16 cellular contexts compared by ENCODE assay signal in the genomic region with DNA sequence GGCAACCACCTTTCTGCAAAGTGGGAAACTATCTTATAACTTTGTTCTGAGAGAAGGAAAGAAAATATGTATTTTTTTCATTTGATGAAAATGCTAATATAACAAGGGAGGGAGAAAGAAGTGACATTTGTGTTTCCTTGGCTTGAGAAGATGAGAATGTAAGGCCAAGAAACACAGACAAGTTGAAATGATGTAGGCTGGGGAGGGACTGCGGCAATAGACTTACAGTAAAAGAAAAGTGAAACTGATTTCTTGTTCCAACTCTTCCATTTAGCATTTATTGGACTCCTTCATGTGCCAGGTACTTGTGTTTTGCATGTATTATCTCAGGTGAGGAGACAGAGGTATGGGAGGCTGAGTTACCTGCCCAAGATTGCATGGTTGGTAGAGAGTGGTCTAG.
DNase-seq lines count a peak whose midpoint lies in the region; ATAC-seq and TF ChIP-seq lines count a peak whose summit lies in the region.
"Had no signal": no experiment of that assay in that cellular context is flagged by ENCODE, and none has a peak within 500 bp of the region (broad histone marks: within the 10 kb centered on the region; RNA-seq: fewer than 3 reads in every experiment).

No MANE protein-coding gene starts in this region.

- no peaks in the 10 kb centered on the region for H3K9me3 ChIP-seq in SU-DHL-6 (ENCODE audit: insufficient read depth, low read length)
- no peaks in the 10 kb centered on the region for H3K9me3 ChIP-seq in subcutaneous abdominal adipose tissue (ENCODE audit: control insufficient read depth in 5 of 5, low read length in 5 of 5)
- no peaks in the 10 kb centered on the region for H3K9me3 ChIP-seq in PC-9 (ENCODE audit: insufficient read depth, low read depth)

- peaks cover 5% of the 10 kb centered on the region; the same call in 1 of the 2 replicates for H4K20me1 ChIP-seq in SU-DHL-6 (ENCODE audit: low read depth, low read length)
- H4K20me1 ChIP-seq in PC-9 (ENCODE audit: insufficient read depth) = no peaks in the 10 kb centered on the region; the same call in 1 of the 2 replicates

- H3K36me3 ChIP-seq in SU-DHL-6 (ENCODE audit: low read length) = no peaks in the 10 kb centered on the region
- H3K36me3 ChIP-seq in subcutaneous abdominal adipose tissue (ENCODE audit: control insufficient read depth in 5 of 5, insufficient read depth in 5 of 5, low read length in 5 of 5) = no peaks in the 10 kb centered on the region
- H3K36me3 ChIP-seq in PC-9 (ENCODE audit: low read depth) = no peaks in the 10 kb centered on the region

- H3K79me2 ChIP-seq in SU-DHL-6 (ENCODE audit: insufficient read depth, low read length) (peaks cover 43% of the 10 kb centered on the region), PC-9 (ENCODE audit: low read depth) (no peaks in the 10 kb centered on the region)

- no peaks in the 10 kb centered on the region for H3K27me3 ChIP-seq in SU-DHL-6 (ENCODE audit: low read length)
- no peaks in the 10 kb centered on the region for H3K27me3 ChIP-seq in subcutaneous abdominal adipose tissue (ENCODE audit: control insufficient read depth in 5 of 5, insufficient read depth in 4 of 5, low read length in 5 of 5)
- H3K27me3 ChIP-seq in PC-9 (ENCODE audit: insufficient read depth, low read depth) = no peaks in the 10 kb centered on the region

- H3K27ac Mint-ChIP-seq in activated T-cell treated with anti-CD3 and anti-CD28 coated beads, Interleukin-2, amount 50 U/mL, for 72 hours = peak overlapping the region; percentile 77
- no peak overlapping the region for H3K27ac Mint-ChIP-seq in central memory CD8-positive, alpha-beta T cell (ENCODE audit: low read depth)
- H3K27ac Mint-ChIP-seq: endodermal cell had no signal

- H3K9me2 ChIP-seq in SU-DHL-6 (replicated peaks; ENCODE audit: insufficient read depth, low read length) (no peaks in the 10 kb centered on the region), PC-9 (ENCODE audit: insufficient read depth) (no peaks in the 10 kb centered on the region)

- POLR2A ChIA-PET in PC-9 (lab: Charles Lee; ENCODE audit: unreplicated experiment) = no interaction called here

- no peaks in the 10 kb centered on the region for H3K9me3 Mint-ChIP-seq in activated T-cell treated with anti-CD3 and anti-CD28 coated beads, Interleukin-2, amount 50 U/mL, for 72 hours
- H3K9me3 Mint-ChIP-seq in central memory CD8-positive, alpha-beta T cell = no peaks in the 10 kb centered on the region
- H3K9me3 Mint-ChIP-seq: endodermal cell, naive B cell had no signal

- H3K4me3 Mint-ChIP-seq in activated T-cell treated with anti-CD3 and anti-CD28 coated beads, Interleukin-2, amount 50 U/mL, for 72 hours = peak overlapping the region; percentile 75 to 81
- peak overlapping the region; percentile 41 for H3K4me3 Mint-ChIP-seq in central memory CD8-positive, alpha-beta T cell
- H3K4me3 Mint-ChIP-seq: endodermal cell had no signal

- no peak for TF ChIP-seq CTCF in SU-DHL-6 (IDR thresholded peaks at IDR 0.05; ENCODE audit: insufficient read depth, low read length, poor library complexity, severe bottlenecking)
- no peak for TF ChIP-seq CTCF in PC-9 (conservative IDR thresholded peaks at IDR 0.05)

- H3F3A ChIP-seq in SU-DHL-6 (ENCODE audit: insufficient read depth) (peaks cover 27% of the 10 kb centered on the region), PC-9 (ENCODE audit: insufficient read depth, low read depth) (no peaks in the 10 kb centered on the region)

- H2AFZ ChIP-seq in SU-DHL-6 (ENCODE audit: low read depth, low read length, severe bottlenecking) = no peak overlapping the region
- no peak overlapping the region for H2AFZ ChIP-seq in PC-9

- H3K4me3 ChIP-seq in SU-DHL-6 (ENCODE audit: insufficient read depth, low read length, poor library complexity, severe bottlenecking) (no peak overlapping the region), subcutaneous abdominal adipose tissue (ENCODE audit: low read depth in 1 of 5, low read length in 5 of 5) (peak overlapping the region in 2 of 5 donors; percentile 56 to 59), PC-9 (no peak overlapping the region)

- H3K36me3 Mint-ChIP-seq in activated T-cell treated with anti-CD3 and anti-CD28 coated beads, Interleukin-2, amount 50 U/mL, for 72 hours (ENCODE audit: insufficient read depth in 2 of 2) = no peaks in the 10 kb centered on the region
- no peaks in the 10 kb centered on the region for H3K36me3 Mint-ChIP-seq in central memory CD8-positive, alpha-beta T cell (ENCODE audit: insufficient read depth)
- H3K36me3 Mint-ChIP-seq: naive B cell had no signal

- H3K9ac ChIP-seq in SU-DHL-6 (ENCODE audit: low read length) = no peak overlapping the region
- H3K9ac ChIP-seq in subcutaneous abdominal adipose tissue (ENCODE audit: low read length in 5 of 5) = peak overlapping the region in 1 of 5 donors; percentile 25

- no peak overlapping the region for H3K27ac ChIP-seq in SU-DHL-6 (ENCODE audit: low read depth, low read length)
- peak overlapping the region; percentile 25 for H3K27ac ChIP-seq in subcutaneous abdominal adipose tissue (ENCODE audit: low read depth, low read length)
- no peak overlapping the region for H3K27ac ChIP-seq in PC-9
- H3K27ac ChIP-seq: RWPE1 had no signal

- no peaks in the 10 kb centered on the region for H3K27me3 Mint-ChIP-seq in activated T-cell treated with anti-CD3 and anti-CD28 coated beads, Interleukin-2, amount 50 U/mL, for 72 hours (ENCODE audit: low read depth)
- H3K27me3 Mint-ChIP-seq in central memory CD8-positive, alpha-beta T cell = no peaks in the 10 kb centered on the region

- peaks cover 48% of the 10 kb centered on the region for H3K4me1 Mint-ChIP-seq in activated T-cell treated with anti-CD3 and anti-CD28 coated beads, Interleukin-2, amount 50 U/mL, for 72 hours (ENCODE audit: low read depth)
- H3K4me1 Mint-ChIP-seq in central memory CD8-positive, alpha-beta T cell = peaks cover 16% of the 10 kb centered on the region

- CTCF ChIA-PET in PC-9 (lab: Charles Lee) = no interaction called here

- DNase-seq in activated T-cell treated with anti-CD3 and anti-CD28 coated beads, Interleukin-2, amount 50 U/mL, for 72 hours = peak in 1 of 2 donors; percentile 4
- no peak for DNase-seq in activated T-cell treated with anti-CD3 and anti-CD28 coated beads, Interleukin-2, amount 50 U/mL, for 48 hours
- DNase-seq in central memory CD8-positive, alpha-beta T cell (ENCODE audit: low spot score in 2 of 2) = no peak
- no peak for DNase-seq in GM03348 (ENCODE audit: low spot score)
- DNase-seq in PC-9 = no peak
- DNase-seq in COLO668 (lab: John Stamatoyannopoulos, UW; ENCODE audit: unreplicated experiment) = no peak
- DNase-seq: activated effector memory CD4-positive, alpha-beta T cell treated with anti-CD3 and anti-CD28 coated beads, Interleukin-2, amount 50 U/mL, for 16 hours; caudate nucleus; endodermal cell; left ventricle myocardium superior; naive B cell; NCI-H187 treated with DMSO at 0.1 percent for 48 hours; NCI-H526 had no signal

- H3K4me1 ChIP-seq in subcutaneous abdominal adipose tissue (ENCODE audit: control insufficient read depth in 5 of 5, insufficient read depth in 5 of 5, low read length in 5 of 5) (peaks cover 3 to 42% (median 30%) of the 10 kb centered on the region in 5 donors), PC-9 (replicated peaks; ENCODE audit: insufficient read depth) (no peaks in the 10 kb centered on the region)

- no TSS peak for BruUV-seq in PC-9 (replicated peaks; lab: Mats Ljungman, UMichigan)

- intact Hi-C loops in PC-9 (cut with micrococcal nuclease; ENCODE audit: unreplicated experiment) = no loop called here

- peak; percentile 27 to 41 for ATAC-seq in activated T-cell treated with anti-CD3 and anti-CD28 coated beads, Interleukin-2, amount 50 U/mL, for 72 hours (replicated peaks in 1 of 2)
- ATAC-seq in central memory CD8-positive, alpha-beta T cell (replicated peaks; ENCODE audit: extremely low read depth, poor library complexity, severe bottlenecking) = no peak
- ATAC-seq: left ventricle myocardium superior had no signal

- peak overlapping the region; percentile 50 for H3K4me2 ChIP-seq in SU-DHL-6 (ENCODE audit: low read depth, low read length, poor library complexity, severe bottlenecking)
- H3K4me2 ChIP-seq in PC-9 = no peak overlapping the region
